ENCODE assay signal across 23 cellular contexts in the genomic region with DNA sequence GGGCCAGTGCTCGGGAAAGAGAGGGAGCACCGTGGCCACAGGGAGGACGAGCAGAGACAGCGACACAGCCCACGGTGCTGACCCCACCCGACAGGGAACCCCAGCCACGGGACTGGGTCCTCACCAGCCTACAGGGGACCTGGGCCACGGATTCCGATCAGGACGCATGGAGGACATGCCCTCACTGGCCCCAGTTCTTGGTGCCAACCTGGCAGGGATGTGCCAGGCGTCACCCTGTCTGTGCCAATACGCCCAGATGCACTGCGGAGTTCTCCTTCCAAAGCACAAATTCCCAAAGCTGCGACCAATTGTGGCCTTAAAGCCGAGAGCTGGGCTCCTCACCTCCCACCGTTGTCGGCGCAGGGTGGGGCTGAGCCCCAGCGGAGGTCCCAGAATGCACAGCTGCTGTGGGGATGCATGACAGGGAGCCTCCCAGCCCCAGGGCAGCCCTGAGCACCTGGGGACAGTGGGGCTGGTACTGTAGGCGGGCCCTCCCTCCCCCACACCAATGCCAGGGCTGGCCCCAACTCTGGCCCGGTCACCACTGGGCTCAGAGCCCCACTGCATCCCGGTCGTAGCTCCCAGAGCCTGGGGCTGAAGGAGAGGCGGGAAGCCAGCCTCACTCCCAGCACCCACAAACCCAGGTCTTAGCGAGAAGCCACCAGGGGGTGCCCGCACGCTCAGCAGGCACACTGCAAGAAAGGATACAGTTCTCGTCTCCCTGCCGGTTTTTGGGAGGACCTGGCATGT. TPM values are rescaled to one million over a fixed set of nuclear protein-coding genes. Genes with fewer than 3 reads are reported as not detected.
DNase-seq lines count a peak whose midpoint lies in the region; FAIRE-seq and TF ChIP-seq lines count a peak whose summit lies in the region.
"Had no signal": no experiment of that assay in that cellular context is flagged by ENCODE, and none has a peak within 500 bp of the region (broad histone marks: within the 10 kb centered on the region; RNA-seq: fewer than 3 reads in every experiment).

No MANE protein-coding gene starts in this region.

- H3K4me3 Mint-ChIP-seq in activated CD4-positive, alpha-beta T cell treated with anti-CD3 and anti-CD28 coated beads, Interleukin-2, amount 10 ng/mL, durations not matched to agents 7 days and 5 days = no peak overlapping the region
- H3K4me3 Mint-ChIP-seq: activated naive CD8-positive, alpha-beta T cell treated with anti-CD3 and anti-CD28 coated beads, Interleukin-2, amount 50 U/mL, for 24 hours; activated T-cell treated with anti-CD3 and anti-CD28 coated beads, Interleukin-2, amount 50 U/mL, for 72 hours; naive thymus-derived CD4-positive, alpha-beta T cell; stimulated activated naive CD8-positive, alpha-beta T cell treated with anti-CD3 and anti-CD28 coated beads, Interleukin-15, amount 100 ng/mL, for 72 hours had no signal

- H3K9ac ChIP-seq in H1 (replicated peaks in 1 of 4; ENCODE audit: extremely low read depth in 1 of 4, low read depth in 3 of 4, low read length in 3 of 4) = no peak overlapping the region

- TF ChIP-seq POLR2A in NB4 (IDR thresholded peaks at IDR 0.05; ENCODE audit: extremely low read depth, insufficient read length) = no peak
- TF ChIP-seq POLR2A in H1 (IDR thresholded peaks at IDR 0.05; ENCODE audit: control extremely low read depth in 1 of 2, low read depth in 2 of 2, low read length in 2 of 2) = no peak

- no peak overlapping the region for H2BK12ac ChIP-seq in H1 (ENCODE audit: low read depth, low read length)

- H2AK5ac ChIP-seq in H1 (ENCODE audit: low read depth, low read length) = no peak overlapping the region

- H3K27ac ChIP-seq in H1 (ENCODE audit: low read depth, low read length) = no peak overlapping the region
- no peak overlapping the region for H3K27ac ChIP-seq in osteoblast (ENCODE audit: low read depth, low read length)
- H3K27ac ChIP-seq: cardiac muscle cell, lower lobe of right lung, SJCRH30 had no signal

- 91% methylated on average over 27 of the region's 29 CpGs; no CpG with 5 or more reads in 1 of the 2 experiments for WGBS in H1 (ENCODE audit: extremely low coverage in 1 of 2, insufficient coverage in 1 of 2, insufficient read length in 1 of 2, insufficient replicate concordance in 2 of 2, low coverage in 1 of 2, low lambda C conversion rate in 2 of 2, missing lambda C conversion rate in 1 of 2), 2 experiments

- in situ Hi-C loops in KBM-7 (cut with MboI; ENCODE audit: low pct_unique_long_range_greater_than_20kb, low sequenced_read_pairs) = loop anchor here (10.0 kb wide), 1 partner anchor 52 kb away; no protein-coding TSS in a partner anchor

- peak; percentile 36 for TF ChIP-seq CTCF in NB4 (IDR thresholded peaks at IDR 0.05; ENCODE audit: low read depth, low read length)
- TF ChIP-seq CTCF in H1 (IDR thresholded peaks at IDR 0.05; ENCODE audit: control extremely low read depth in 1 of 3, insufficient read depth in 1 of 3, low read depth in 1 of 3, low read length in 3 of 3) = no peak
- no peak for TF ChIP-seq CTCF in osteoblast (IDR thresholded peaks at IDR 0.05; ENCODE audit: extremely low read depth, low read depth, low read length)

- H3K27me3 ChIP-seq in H1 (replicated peaks in 1 of 4; ENCODE audit: control insufficient read depth in 3 of 4, extremely low read depth in 1 of 4, insufficient read depth in 3 of 4, low read length in 3 of 4) = no peaks in the 10 kb centered on the region
- no peaks in the 10 kb centered on the region for H3K27me3 ChIP-seq in osteoblast (ENCODE audit: insufficient read depth, low read length)
- H3K27me3 ChIP-seq: cardiac muscle cell, SJCRH30 had no signal

- H3K4me1 ChIP-seq in H1 (replicated peaks in 1 of 4; ENCODE audit: control insufficient read depth in 3 of 4, insufficient read depth in 4 of 4, low read length in 3 of 4) (no peaks in the 10 kb centered on the region; a peak in 1 of 7 replicates), osteoblast (ENCODE audit: insufficient read depth, low read length) (no peaks in the 10 kb centered on the region)
- H3K4me1 ChIP-seq: lower lobe of right lung, SJCRH30 had no signal

- POLR2A ChIA-PET in activated CD4-positive, alpha-beta T cell treated with anti-CD3 and anti-CD28 coated beads, Interleukin-2, amount 10 ng/mL, durations not matched to agents 7 days and 5 days (lab: Charles Lee) = no interaction called here
- POLR2A ChIA-PET in H1 (lab: Charles Lee; ENCODE audit: partially characterized antibody) = interaction anchor here (1.5 kb wide), 1 partner anchor 15 kb away, joined by 4 read pairs; no protein-coding TSS in a partner anchor

- H3K23ac ChIP-seq in H1 (ENCODE audit: insufficient read length) = no peak overlapping the region

- peaks cover 19% of the 10 kb centered on the region for H3K36me3 Mint-ChIP-seq in activated CD4-positive, alpha-beta T cell treated with anti-CD3 and anti-CD28 coated beads, Interleukin-2, amount 10 ng/mL, durations not matched to agents 7 days and 5 days (ENCODE audit: low read depth)

- no peak overlapping the region for H4K91ac ChIP-seq in H1 (replicated peaks; ENCODE audit: insufficient read length, low read length)

- H2BK15ac ChIP-seq in H1 (ENCODE audit: low read length) = no peak overlapping the region

- TF ChIP-seq RAD21 in H1 (IDR thresholded peaks at IDR 0.05 in 1 of 2, conservative IDR thresholded peaks at IDR 0.05 in 1 of 2; ENCODE audit: low read depth in 2 of 2, low read length in 2 of 2) = no peak

- peaks cover 6 to 28% (median 17%) of the 10 kb centered on the region in 4 experiments for H3K36me3 ChIP-seq in H1 (ENCODE audit: control insufficient read depth in 2 of 4, insufficient read depth in 4 of 4, low read length in 3 of 4)
- H3K36me3 ChIP-seq in osteoblast (ENCODE audit: insufficient read depth, low read length) = no peaks in the 10 kb centered on the region
- H3K36me3 ChIP-seq: SJCRH30 had no signal

- H2BK20ac ChIP-seq in H1 (ENCODE audit: low read length) = no peak overlapping the region

- 0 out of 2 replicates have a peak overlapping the region, but pooled peaks have one; percentile 52 for H2BK5ac ChIP-seq in H1 (ENCODE audit: low read depth, low read length)

- H3K4me1 Mint-ChIP-seq in activated CD4-positive, alpha-beta T cell treated with anti-CD3 and anti-CD28 coated beads, Interleukin-2, amount 10 ng/mL, durations not matched to agents 7 days and 5 days = no peaks in the 10 kb centered on the region
- H3K4me1 Mint-ChIP-seq: activated naive CD8-positive, alpha-beta T cell treated with anti-CD3 and anti-CD28 coated beads, Interleukin-2, amount 50 U/mL, for 24 hours; stimulated activated naive CD8-positive, alpha-beta T cell treated with anti-CD3 and anti-CD28 coated beads, Interleukin-15, amount 100 ng/mL, for 72 hours had no signal

- no peak overlapping the region for H3K4me3 ChIP-seq in NB4 (ENCODE audit: low read depth, low read length)
- no peak overlapping the region for H3K4me3 ChIP-seq in H1 (ENCODE audit: extremely low read depth in 1 of 4, insufficient read depth in 2 of 4, low read depth in 3 of 4, low read length in 4 of 4)
- no peak overlapping the region for H3K4me3 ChIP-seq in osteoblast (ENCODE audit: insufficient read depth, low read length)
- H3K4me3 ChIP-seq: cardiac muscle cell, lower lobe of right lung, SJCRH30 had no signal

- H3K79me1 ChIP-seq in H1 (ENCODE audit: low read depth, low read length) = no peaks in the 10 kb centered on the region; the same call in 1 of the 2 replicates

- H3K9me3 ChIP-seq in H1 (ENCODE audit: insufficient read depth in 2 of 2, low read depth in 1 of 2, low read length in 1 of 2) (no peaks in the 10 kb centered on the region), osteoblast (ENCODE audit: low read depth, low read length) (no peaks in the 10 kb centered on the region)
- H3K9me3 ChIP-seq: lower lobe of right lung, SJCRH30 had no signal

- no peak for FAIRE-seq in H1 (lab: Jason Lieb, UNC)
- FAIRE-seq: GM18507 had no signal

- H3K14ac ChIP-seq in H1 (ENCODE audit: insufficient read length) = no peak overlapping the region

- CTCF ChIA-PET in activated CD4-positive, alpha-beta T cell treated with anti-CD3 and anti-CD28 coated beads, Interleukin-2, amount 10 ng/mL, durations not matched to agents 7 days and 5 days (lab: Charles Lee) = interaction anchor here (1.0 kb wide), 1 partner anchor 481 kb away, joined by 3 read pairs; no protein-coding TSS in a partner anchor
- CTCF ChIA-PET in H1 (lab: Charles Lee; ENCODE audit: partially characterized antibody) = interaction anchor here (1.1 to 1.8 kb wide), 8 partner anchors 13 to 150 kb away, joined by 3 to 10 read pairs (median 4); no protein-coding TSS in a partner anchor

- peak overlapping the region; percentile 6 for H3K27ac Mint-ChIP-seq in activated CD4-positive, alpha-beta T cell treated with anti-CD3 and anti-CD28 coated beads, Interleukin-2, amount 10 ng/mL, durations not matched to agents 7 days and 5 days
- H3K27ac Mint-ChIP-seq: activated naive CD8-positive, alpha-beta T cell treated with anti-CD3 and anti-CD28 coated beads, Interleukin-2, amount 50 U/mL, for 24 hours; activated T-cell treated with anti-CD3 and anti-CD28 coated beads, Interleukin-2, amount 50 U/mL, for 72 hours; progenitor cell of endocrine pancreas had no signal

- H3K18ac ChIP-seq in H1 (ENCODE audit: extremely low read depth, low read length) = no peak overlapping the region

- H2BK120ac ChIP-seq in H1 (replicated peaks; ENCODE audit: low read depth, low read length) = no peak overlapping the region

- no peak overlapping the region; the same call in 1 of the 2 replicates for H4K8ac ChIP-seq in H1 (ENCODE audit: extremely low read depth, insufficient read depth, low read length)

- no peaks in the 10 kb centered on the region for H3K79me2 ChIP-seq in H1 (ENCODE audit: control insufficient read depth in 1 of 2, insufficient read depth in 2 of 2, low read length in 2 of 2)
- no peaks in the 10 kb centered on the region for H3K79me2 ChIP-seq in osteoblast (ENCODE audit: insufficient read depth, low read length)

- H3K4me2 ChIP-seq in H1 (ENCODE audit: insufficient read depth in 1 of 2, low read depth in 2 of 2, low read length in 2 of 2) = no peak overlapping the region
- no peak overlapping the region for H3K4me2 ChIP-seq in osteoblast (ENCODE audit: insufficient read depth, low read length)

- H3K56ac ChIP-seq in H1 (replicated peaks; ENCODE audit: insufficient read length, low read depth, low read length) = no peak overlapping the region

- no peak overlapping the region for H3K4ac ChIP-seq in H1 (replicated peaks; ENCODE audit: insufficient read length, low read depth, low read length)

- H4K5ac ChIP-seq in H1 (ENCODE audit: insufficient read length, low read depth, low read length) = no peak overlapping the region

- H3K27me3 Mint-ChIP-seq in activated CD4-positive, alpha-beta T cell treated with anti-CD3 and anti-CD28 coated beads, Interleukin-2, amount 10 ng/mL, durations not matched to agents 7 days and 5 days = no peaks in the 10 kb centered on the region
- H3K27me3 Mint-ChIP-seq: activated naive CD8-positive, alpha-beta T cell treated with anti-CD3 and anti-CD28 coated beads, Interleukin-2, amount 50 U/mL, for 24 hours; naive thymus-derived CD4-positive, alpha-beta T cell; progenitor cell of endocrine pancreas; stimulated activated naive CD8-positive, alpha-beta T cell treated with anti-CD3 and anti-CD28 coated beads, Interleukin-15, amount 100 ng/mL, for 72 hours had no signal

- no peak for TF ChIP-seq EP300 in H1 (IDR thresholded peaks at IDR 0.05; ENCODE audit: borderline replicate concordance in 1 of 2, low read depth in 2 of 2, low read length in 2 of 2)

- no peak for DNase-seq in activated CD4-positive, alpha-beta T cell treated with anti-CD3 and anti-CD28 coated beads, Interleukin-2, amount 10 ng/mL, durations not matched to agents 7 days and 5 days
- DNase-seq in activated CD4-positive, alpha-beta T cell treated with anti-CD3 and anti-CD28 coated beads, Interleukin-2, amount 50 U/mL, for 1 hour = no peak
- DNase-seq in NB4 (ENCODE audit: low read depth) (peak; percentile 59), H1 (ENCODE audit: low read depth in 1 of 2, low spot score in 2 of 2) (no peak), osteoblast (ENCODE audit: insufficient read length, low spot score, missing footprints) (peak; percentile 89), dedifferentiated amniotic fluid mesenchymal stem cell (ENCODE audit: extremely low spot score) (no peak), DMS53 (lab: John Stamatoyannopoulos, UW) (no peak), KBM-7 (no peak)
- DNase-seq: activated CD4-positive, alpha-beta T cell treated with anti-CD3 and anti-CD28 coated beads, Interleukin-2, amount 50 U/mL, for 48 hours; activated naive CD8-positive, alpha-beta T cell treated with anti-CD3 and anti-CD28 coated beads, Interleukin-2, amount 50 U/mL, for 24 hours; activated T-cell treated with anti-CD3 and anti-CD28 coated beads, Interleukin-2, amount 50 U/mL, for 72 hours; effector CD4-positive, alpha-beta T cell; lower lobe of right lung; naive thymus-derived CD4-positive, alpha-beta T cell; NCI-H2029 treated with DMSO at 0.1 percent for 48 hours; NCI-H526 treated with DMSO at 0.1 percent for 48 hours; SJCRH30; stimulated activated CD4-positive, alpha-beta T cell treated with anti-CD3 and anti-CD28 coated beads, Interleukin-15, amount 100 ng/mL, for 24 hours; stimulated activated naive CD8-positive, alpha-beta T cell treated with anti-CD3 and anti-CD28 coated beads, Interleukin-15, amount 100 ng/mL, for 72 hours had no signal

- H3K9me3 Mint-ChIP-seq in activated CD4-positive, alpha-beta T cell treated with anti-CD3 and anti-CD28 coated beads, Interleukin-2, amount 10 ng/mL, durations not matched to agents 7 days and 5 days = peaks cover 7% of the 10 kb centered on the region

- no peak overlapping the region for H2AFZ ChIP-seq in H1 (ENCODE audit: low read length)
- H2AFZ ChIP-seq in osteoblast (ENCODE audit: low read length) = no peak overlapping the region

- peaks cover 8 to 18% of the 10 kb centered on the region in 2 experiments for H4K20me1 ChIP-seq in H1 (replicated peaks in 1 of 2; ENCODE audit: control insufficient read depth in 1 of 2, insufficient read depth in 2 of 2, low read length in 2 of 2)
- no peaks in the 10 kb centered on the region for H4K20me1 ChIP-seq in osteoblast (ENCODE audit: insufficient read depth, low read length)

- peaks cover 8% of the 10 kb centered on the region; the same call in 1 of the 2 replicates for H3K23me2 ChIP-seq in H1 (ENCODE audit: low read depth, low read length)

RNA-seq across cellular contexts. Expression of gene NKD2, which starts 44.2 kb away (rescaled TPM):
- 1 to 10 TPM; 1.4 to 1.8 TPM for total RNA-seq in activated CD4-positive, alpha-beta T cell treated with anti-CD3 and anti-CD28 coated beads, Interleukin-2, amount 10 ng/mL, durations not matched to agents 7 days and 5 days
- 6.3 and 7.9 TPM in 2 replicates for total RNA-seq in H1 (2021; fragmentation: NEBNext Ultra II Directional; extraction: Animal tissue kit (Norgen Biotek cat#: 25700))
- polyA plus RNA-seq in H1 (2011; rRNA removed) = 5.5 and 7.8 TPM in 2 replicates
- 6.4 TPM for polyA plus RNA-seq in H1 (2011; cell fraction: cytosol; rRNA removed)
- 32.5 TPM for polyA plus RNA-seq in H1 (2011; cell fraction: nucleus; rRNA removed)
- 3.0 to 8.7 TPM (median 8.2 TPM) in 4 replicates for polyA plus RNA-seq in H1 (2012, experiment 1 of 2)
- polyA plus RNA-seq in H1 (2012, experiment 2 of 2) = 3.8 TPM
- 6.7 TPM for polyA plus RNA-seq in H1 (2013, experiment 1 of 2)
- polyA plus RNA-seq in H1 (2013, experiment 2 of 2) = 5.7 TPM
- polyA minus RNA-seq in H1 (2011; rRNA and poly(A)+ RNA removed) = 1.2 and 1.3 TPM in 2 replicates
- polyA minus RNA-seq in H1 (2011; cell fraction: cytosol; rRNA and poly(A)+ RNA removed) = 3.6 TPM
- polyA minus RNA-seq in H1 (2011; cell fraction: nucleus; rRNA and poly(A)+ RNA removed) = 4.4 TPM
- under 0.01 TPM in 1 of 2 replicates, not detected in the other for total RNA-seq in osteoblast
- total RNA-seq: LHCN-M2, SJCRH30 had no signal
- polyA plus RNA-seq: naive thymus-derived CD4-positive, alpha-beta T cell had no signal

RNA-seq across cellular contexts. Expression of gene SLC12A7, which starts 59.0 kb away (rescaled TPM):
- 100 to 1,000 TPM; 102 to 120 TPM for total RNA-seq in activated CD4-positive, alpha-beta T cell treated with anti-CD3 and anti-CD28 coated beads, Interleukin-2, amount 10 ng/mL, durations not matched to agents 7 days and 5 days
- 38.6 and 39.7 TPM in 2 replicates for total RNA-seq in H1 (2021; fragmentation: NEBNext Ultra II Directional; extraction: Animal tissue kit (Norgen Biotek cat#: 25700))
- polyA plus RNA-seq in H1 (2011; rRNA removed) = 23.5 and 37.5 TPM in 2 replicates
- polyA plus RNA-seq in H1 (2011; cell fraction: cytosol; rRNA removed) = 26.4 TPM
- polyA plus RNA-seq in H1 (2011; cell fraction: nucleus; rRNA removed) = 181 TPM
- polyA plus RNA-seq in H1 (2012, experiment 1 of 2) = 27.4 to 47.0 TPM (median 38.9 TPM) in 4 replicates
- 19.5 TPM for polyA plus RNA-seq in H1 (2012, experiment 2 of 2)
- 27.2 TPM for polyA plus RNA-seq in H1 (2013, experiment 1 of 2)
- 24.9 TPM for polyA plus RNA-seq in H1 (2013, experiment 2 of 2)
- polyA minus RNA-seq in H1 (2011; rRNA and poly(A)+ RNA removed) = 23.8 and 28.1 TPM in 2 replicates
- 33.8 TPM for polyA minus RNA-seq in H1 (2011; cell fraction: cytosol; rRNA and poly(A)+ RNA removed)
- 44.5 TPM for polyA minus RNA-seq in H1 (2011; cell fraction: nucleus; rRNA and poly(A)+ RNA removed)
- total RNA-seq in osteoblast = 6.9 and 8.0 TPM in 2 replicates

Comparison
In these comparisons a context has a peak if more than half of its experiments do, and no peak if none do; other contexts are left out.
1. DNase-seq: peak in NB4 (single experiment) and osteoblast (single experiment); none in activated CD4-positive, alpha-beta T cell treated with anti-CD3 and anti-CD28 coated beads, Interleukin-2, amount 10 ng/mL, durations not matched to agents 7 days and 5 days (single experiment), activated CD4-positive, alpha-beta T cell treated with anti-CD3 and anti-CD28 coated beads, Interleukin-2, amount 50 U/mL, for 1 hour (single experiment), H1 (0 of 2), dedifferentiated amniotic fluid mesenchymal stem cell (single experiment), DMS53 (single experiment) and KBM-7 (single experiment).